In genomic region chr4:52966781-52967180, GRCh38 we compare ENCODE assay signal across 23 cellular contexts.
A peak's percentile ranks its signal among the peaks of the same experiment; 100 is the strongest.
DNase-seq lines count a peak whose midpoint lies in the region; ATAC-seq, FAIRE-seq and TF ChIP-seq lines count a peak whose summit lies in the region.
"Had no signal": no experiment of that assay in that cellular context is flagged by ENCODE, and none has a peak within 500 bp of the region (broad histone marks: within the 10 kb centered on the region; RNA-seq: fewer than 3 reads in every experiment).

No MANE protein-coding gene starts in this region.

- POLR2A ChIA-PET in GM10248 (lab: Yijun Ruan, JAX), result no interaction called here

- no peak for FAIRE-seq in astrocyte (lab: Jason Lieb, UNC)
- FAIRE-seq in HTR-8/SVneo (lab: Jason Lieb, UNC), result no peak
- FAIRE-seq: A549, G401.6, GM12892, GM18507, H1 had no signal

- H3K9me3 ChIP-seq in GM23248 (ENCODE audit: low read depth) (no peaks in the 10 kb centered on the region), astrocyte (ENCODE audit: insufficient read depth, low read depth, low read length) (no peaks in the 10 kb centered on the region)
- H3K9me3 ChIP-seq: A549, BE2C had no signal

- TF ChIP-seq CTCF in astrocyte (IDR thresholded peaks at IDR 0.05; ENCODE audit: insufficient read depth, low read depth, low read length) (no peak), fibroblast of mammary gland (conservative IDR thresholded peaks at IDR 0.05; ENCODE audit: control insufficient read depth, insufficient read depth, low read depth, low read length) (no peak), GM10248 (IDR thresholded peaks at IDR 0.05; ENCODE audit: control extremely low read depth, extremely low read depth, low read depth, missing control alignments) (no peak), omental fat pad (IDR thresholded peaks at IDR 0.05) (no peak)

- H3K9ac ChIP-seq in GM23248 (no peak overlapping the region), astrocyte (ENCODE audit: low read length) (no peak overlapping the region)

- H3K36me3 ChIP-seq in GM23248 (ENCODE audit: low read depth), result no peaks in the 10 kb centered on the region
- no peaks in the 10 kb centered on the region for H3K36me3 ChIP-seq in astrocyte (ENCODE audit: insufficient read depth, low read length)
- H3K36me3 ChIP-seq: BE2C had no signal

- no peaks in the 10 kb centered on the region for H3K27me3 Mint-ChIP-seq in astrocyte (ENCODE audit: low read depth, unreplicated experiment)
- H3K27me3 Mint-ChIP-seq: CD4-positive, CD25-positive, alpha-beta regulatory T cell had no signal

- 0 out of 2 replicates have a peak, but pooled peaks cover 8% of the 10 kb centered on the region for H3K4me1 ChIP-seq in GM23248 (ENCODE audit: insufficient read depth)
- no peaks in the 10 kb centered on the region for H3K4me1 ChIP-seq in astrocyte (ENCODE audit: insufficient read depth, low read length)
- H3K4me1 ChIP-seq: A549 had no signal

- H3K27me3 ChIP-seq in GM23248 (replicated peaks; ENCODE audit: insufficient read depth) (no peaks in the 10 kb centered on the region), astrocyte (ENCODE audit: insufficient read depth, low read length) (no peaks in the 10 kb centered on the region)
- H3K27me3 ChIP-seq: BE2C had no signal

- peaks cover 6% of the 10 kb centered on the region for H3K4me1 Mint-ChIP-seq in astrocyte (ENCODE audit: low read depth, unreplicated experiment)
- H3K4me1 Mint-ChIP-seq: H9 had no signal

- no peak overlapping the region for H3K4me3 Mint-ChIP-seq in astrocyte (ENCODE audit: unreplicated experiment)
- H3K4me3 Mint-ChIP-seq: CD4-positive, CD25-positive, alpha-beta regulatory T cell; CD8-positive, alpha-beta memory T cell; H9 had no signal

- no peak overlapping the region for H2AFZ ChIP-seq in GM23248
- H2AFZ ChIP-seq in astrocyte (ENCODE audit: low read depth, low read length), result no peak overlapping the region

- H4K20me1 ChIP-seq in GM23248 (ENCODE audit: insufficient read depth) (no peaks in the 10 kb centered on the region), astrocyte (ENCODE audit: insufficient read depth, low read length) (no peaks in the 10 kb centered on the region)

- no peaks in the 10 kb centered on the region for H3K9me2 ChIP-seq in GM23248 (ENCODE audit: insufficient read depth)

- in situ Hi-C loops in GM23248 (cut with MboI), result no loop called here

- H3K79me2 ChIP-seq in GM23248 (ENCODE audit: insufficient read depth), result no peaks in the 10 kb centered on the region
- no peaks in the 10 kb centered on the region for H3K79me2 ChIP-seq in astrocyte (ENCODE audit: insufficient read depth, low read length)

- H3K27ac ChIP-seq in GM23248, result no peak overlapping the region
- H3K27ac ChIP-seq in astrocyte (ENCODE audit: low read depth, low read length), result no peak overlapping the region
- H3K27ac ChIP-seq: 22Rv1, A549 had no signal

- H3K9me3 Mint-ChIP-seq in astrocyte (ENCODE audit: unreplicated experiment), result peaks cover 6% of the 10 kb centered on the region

- no peak overlapping the region for H3K4me2 ChIP-seq in GM23248 (ENCODE audit: unreplicated experiment)
- no peak overlapping the region for H3K4me2 ChIP-seq in astrocyte (ENCODE audit: low read length)
- H3K4me2 ChIP-seq: A549 had no signal

- no peaks in the 10 kb centered on the region for H3F3A ChIP-seq in GM23248 (ENCODE audit: insufficient read depth)

- DNase-seq in AG08395 (ENCODE audit: low spot score), result peak; percentile 23
- peak; percentile 22 for DNase-seq in GM23248
- DNase-seq in astrocyte (ENCODE audit: low read depth), result peak; percentile 12
- peak; percentile 24 for DNase-seq in fibroblast of mammary gland (ENCODE audit: low read depth)
- no peak for DNase-seq in GM10248 (ENCODE audit: extremely low spot score)
- no peak for DNase-seq in omental fat pad (ENCODE audit: low spot score)
- no peak for DNase-seq in HTR-8/SVneo (ENCODE audit: insufficient read length, low spot score)
- no peak for DNase-seq in cerebellar nuclear complex (lab: John Stamatoyannopoulos, UW)
- DNase-seq: BE2C; C1 segment of cervical spinal cord; CD4-positive, CD25-positive, alpha-beta regulatory T cell; CD8-positive, alpha-beta memory T cell; COR-L47; DMS 273 treated with DMSO at 0.1 percent for 48 hours; DMS53; DND-41; H9 had no signal

- ATAC-seq in omental fat pad (ENCODE audit: low FRiP score), result no peak
- ATAC-seq: A549 had no signal

- CTCF ChIA-PET in GM10248 (lab: Yijun Ruan, JAX), result no interaction called here

- peaks cover under 1% of the 10 kb centered on the region for H3K36me3 Mint-ChIP-seq in astrocyte (ENCODE audit: low read depth, unreplicated experiment)

- no peak overlapping the region for H3K27ac Mint-ChIP-seq in astrocyte (ENCODE audit: unreplicated experiment)
- H3K27ac Mint-ChIP-seq: CD4-positive, CD25-positive, alpha-beta regulatory T cell; CD8-positive, alpha-beta memory T cell; H9 had no signal

- H3K4me3 ChIP-seq in GM23248 (no peak overlapping the region), astrocyte (ENCODE audit: insufficient read depth, low read depth, low read length) (no peak overlapping the region), fibroblast of mammary gland (ENCODE audit: control insufficient read depth, low read depth, low read length) (no peak overlapping the region)
- H3K4me3 ChIP-seq: A549 had no signal

Comparison
In these comparisons a context has a peak if more than half of its experiments do, and no peak if none do; other contexts are left out.
1. DNase-seq: peak in AG08395 (single experiment), GM23248 (single experiment), astrocyte (single experiment) and fibroblast of mammary gland (single experiment); none in GM10248 (single experiment), omental fat pad (single experiment), HTR-8/SVneo (single experiment) and cerebellar nuclear complex (0 of 2).